In the genomic region with DNA sequence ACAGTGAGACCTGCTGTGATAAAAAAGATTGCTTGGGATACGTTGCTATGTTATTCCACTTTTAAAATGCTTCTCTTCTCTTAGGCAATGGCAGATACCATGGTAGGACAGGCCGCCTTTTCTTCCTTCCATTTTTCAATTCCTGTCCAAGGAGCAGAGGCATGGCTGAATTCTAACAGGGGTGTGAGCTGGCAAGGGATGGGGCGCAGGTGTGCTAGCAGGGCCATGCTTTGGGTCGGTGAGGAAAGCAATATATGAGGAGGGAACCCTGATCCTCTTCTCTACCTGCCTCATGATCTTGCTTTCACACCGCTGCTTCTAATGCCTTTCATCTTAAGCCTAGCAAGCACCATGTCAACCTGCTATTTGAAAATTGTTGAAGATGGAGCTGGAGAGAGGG, we compare ENCODE assay signal across 7 cellular contexts.
"Had no signal": no experiment of that assay in that cellular context is flagged by ENCODE, and none has a peak within 500 bp of the region (broad histone marks: within the 10 kb centered on the region; RNA-seq: fewer than 3 reads in every experiment).

No MANE protein-coding gene starts in this region.

- H3K4me3 Mint-ChIP-seq: IgD-negative memory B cell had no signal

- H3K4me1 Mint-ChIP-seq: IgD-negative memory B cell had no signal

- H3K27ac Mint-ChIP-seq: IgD-negative memory B cell had no signal

- H3K4me3 ChIP-seq: K562 had no signal

- DNase-seq: IMR-90, KBM-7, KG1 had no signal

- ATAC-seq: HepG2, K562 had no signal

- H3K27ac ChIP-seq: HL-60 had no signal

- H3K36me3 Mint-ChIP-seq: IgD-negative memory B cell had no signal

- H3K9me3 Mint-ChIP-seq: IgD-negative memory B cell had no signal
